ENCODE assay signal across 17 cellular contexts in the genomic region with DNA sequence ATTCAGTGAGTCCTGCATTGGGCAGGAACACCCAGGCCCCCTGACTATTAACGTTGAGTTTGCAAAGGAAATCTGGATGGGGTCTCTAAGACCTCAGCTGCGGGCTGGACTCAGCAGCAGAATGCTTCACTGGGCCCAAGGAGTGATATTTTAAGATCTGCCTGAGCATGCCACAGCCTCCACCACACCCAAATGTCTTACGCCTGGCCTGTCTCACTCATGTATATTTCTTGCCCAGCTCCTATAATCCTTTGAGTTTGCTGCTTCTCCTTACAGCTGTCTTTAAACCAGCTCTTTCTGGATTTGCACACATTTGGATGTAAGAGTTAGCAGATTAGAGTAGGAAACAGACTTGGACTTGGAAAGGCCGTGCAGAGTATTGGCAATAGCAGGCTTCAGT. TPM values are rescaled to one million over a fixed set of nuclear protein-coding genes. Genes with fewer than 3 reads are reported as not detected.
A peak's percentile ranks its signal among the peaks of the same experiment; 100 is the strongest.
DNase-seq lines count a peak whose midpoint lies in the region; ATAC-seq and TF ChIP-seq lines count a peak whose summit lies in the region.
"Had no signal": no experiment of that assay in that cellular context is flagged by ENCODE, and none has a peak within 500 bp of the region (broad histone marks: within the 10 kb centered on the region; RNA-seq: fewer than 3 reads in every experiment).

No MANE protein-coding gene starts in this region.

- no peaks in the 10 kb centered on the region for H3K9me3 ChIP-seq in AG04450 (ENCODE audit: control insufficient read depth, insufficient read depth, low read length)
- H3K9me3 ChIP-seq in CD8-positive, alpha-beta memory T cell (ENCODE audit: low read length): no peaks in the 10 kb centered on the region
- no peaks in the 10 kb centered on the region for H3K9me3 ChIP-seq in lower lobe of right lung
- no peaks in the 10 kb centered on the region for H3K9me3 ChIP-seq in right cardiac atrium (ENCODE audit: control insufficient read depth, low read length)
- H3K9me3 ChIP-seq: stomach had no signal

- H3K27ac ChIP-seq in AG04450 (ENCODE audit: low read depth, low read length) (peak overlapping the region; percentile 91), lower lobe of right lung (peak overlapping the region; percentile 7), right cardiac atrium (ENCODE audit: low read length) (no peak overlapping the region)
- no peak overlapping the region for H3K27ac ChIP-seq in CD8-positive, alpha-beta memory T cell (ENCODE audit: low read depth, low read length)
- H3K27ac ChIP-seq: KMS-11 had no signal

- H3K27me3 ChIP-seq in AG04450 (ENCODE audit: control insufficient read depth, insufficient read depth, low read length) (no peaks in the 10 kb centered on the region), lower lobe of right lung (ENCODE audit: low read depth) (no peaks in the 10 kb centered on the region), right cardiac atrium (ENCODE audit: control insufficient read depth, insufficient read depth) (no peaks in the 10 kb centered on the region)
- no peaks in the 10 kb centered on the region for H3K27me3 ChIP-seq in CD8-positive, alpha-beta memory T cell (ENCODE audit: insufficient read depth, low read length, poor library complexity, severe bottlenecking)
- H3K27me3 ChIP-seq: stomach had no signal

- peak overlapping the region in 7 of 8 donors; percentile 25 to 94 (median 41) for H3K27ac Mint-ChIP-seq in CD8-positive, alpha-beta memory T cell
- H3K27ac Mint-ChIP-seq in activated naive CD8-positive, alpha-beta T cell treated with anti-CD3 and anti-CD28 coated beads, Interleukin-2, amount 10 ng/mL, durations not matched to agents 7 days and 5 days: no peak overlapping the region
- H3K27ac Mint-ChIP-seq: memory B cell had no signal

- H3K9me3 Mint-ChIP-seq in CD8-positive, alpha-beta memory T cell: no peaks in the 10 kb centered on the region
- H3K9me3 Mint-ChIP-seq in activated naive CD8-positive, alpha-beta T cell treated with anti-CD3 and anti-CD28 coated beads, Interleukin-2, amount 10 ng/mL, durations not matched to agents 7 days and 5 days: no peaks in the 10 kb centered on the region

- peaks cover 40% of the 10 kb centered on the region for H3K4me1 ChIP-seq in CD8-positive, alpha-beta memory T cell (ENCODE audit: insufficient read depth, low read length)
- peaks cover 69% of the 10 kb centered on the region for H3K4me1 ChIP-seq in lower lobe of right lung
- H3K4me1 ChIP-seq in right cardiac atrium (ENCODE audit: control insufficient read depth, insufficient read depth, low read length): no peaks in the 10 kb centered on the region

- POLR2A ChIA-PET in AG04450 (lab: Yijun Ruan, JAX): interaction anchor here (1.0 to 4.6 kb wide), 5 partner anchors 9 to 16 kb away, joined by 3 to 52 read pairs (median 4); a partner anchor contains a TSS
- POLR2A ChIA-PET in CD8-positive, alpha-beta memory T cell (lab: Charles Lee): no interaction called here
- POLR2A ChIA-PET in activated naive CD8-positive, alpha-beta T cell treated with anti-CD3 and anti-CD28 coated beads, Interleukin-2, amount 10 ng/mL, durations not matched to agents 7 days and 5 days (lab: Charles Lee): interaction anchor here (0.7 to 2.5 kb wide), 3 partner anchors 12 to 16 kb away, joined by 3 to 6 read pairs (median 6); a partner anchor contains a TSS

- ATAC-seq in activated naive CD8-positive, alpha-beta T cell treated with anti-CD3 and anti-CD28 coated beads, Interleukin-2, amount 10 ng/mL, durations not matched to agents 7 days and 5 days (ENCODE audit: low read depth): no peak
- ATAC-seq in lower lobe of right lung: no peak
- no peak for ATAC-seq in right cardiac atrium
- no peak for ATAC-seq in HG03175 (IDR thresholded peaks at IDR 0.05; ENCODE audit: unreplicated experiment)

- no peak for DNase-seq in AG04450 (ENCODE audit: low read depth, low spot score)
- DNase-seq in CD8-positive, alpha-beta memory T cell: no peak
- no peak for DNase-seq in activated naive CD8-positive, alpha-beta T cell treated with anti-CD3 and anti-CD28 coated beads, Interleukin-2, amount 10 ng/mL, durations not matched to agents 7 days and 5 days
- no peak for DNase-seq in lower lobe of right lung
- no peak for DNase-seq in SIG-M5 (lab: John Stamatoyannopoulos, UW)
- DNase-seq in right cardiac atrium: no peak
- DNase-seq: GF-D8, NCI-H1092, NCI-H2081 treated with DMSO at 0.1 percent for 48 hours, NCI-H510A treated with DMSO at 0.1 percent for 48 hours, Right ventricle myocardium superior, stomach had no signal

- CTCF ChIA-PET in AG04450 (lab: Charles Lee): interaction anchor here (2.3 kb wide), 1 partner anchor 10 kb away, joined by 5 read pairs; no protein-coding TSS in a partner anchor
- CTCF ChIA-PET in CD8-positive, alpha-beta memory T cell (lab: Charles Lee): interaction anchor here (1.2 to 3.2 kb wide), 3 partner anchors 9 to 40 kb away, joined by 3 to 11 read pairs (median 5); a partner anchor contains a TSS

- peaks cover 0 to 1% of the 10 kb centered on the region in 2 donors for H3K27me3 Mint-ChIP-seq in CD8-positive, alpha-beta memory T cell
- no peaks in the 10 kb centered on the region for H3K27me3 Mint-ChIP-seq in activated naive CD8-positive, alpha-beta T cell treated with anti-CD3 and anti-CD28 coated beads, Interleukin-2, amount 10 ng/mL, durations not matched to agents 7 days and 5 days
- H3K27me3 Mint-ChIP-seq: memory B cell had no signal

- H3K36me3 ChIP-seq in CD8-positive, alpha-beta memory T cell (ENCODE audit: insufficient read depth, low read length): no peaks in the 10 kb centered on the region
- H3K36me3 ChIP-seq in lower lobe of right lung: peaks cover 4% of the 10 kb centered on the region
- H3K36me3 ChIP-seq: stomach had no signal

- WGBS in right cardiac atrium: 82% methylated on average over 4 of the region's 4 CpGs

- peaks cover 0 to 9% (median 2%) of the 10 kb centered on the region in 3 donors for H3K36me3 Mint-ChIP-seq in CD8-positive, alpha-beta memory T cell
- peaks cover 55% of the 10 kb centered on the region for H3K36me3 Mint-ChIP-seq in activated naive CD8-positive, alpha-beta T cell treated with anti-CD3 and anti-CD28 coated beads, Interleukin-2, amount 10 ng/mL, durations not matched to agents 7 days and 5 days

- TF ChIP-seq CTCF in AG04450 (IDR thresholded peaks at IDR 0.05; ENCODE audit: low read depth, low read length) (no peak), lower lobe of right lung (IDR thresholded peaks at IDR 0.05) (no peak)

- H3K4me3 Mint-ChIP-seq in CD8-positive, alpha-beta memory T cell: peak overlapping the region in 6 of 7 donors; percentile 30 to 91 (median 88)
- H3K4me3 Mint-ChIP-seq in activated naive CD8-positive, alpha-beta T cell treated with anti-CD3 and anti-CD28 coated beads, Interleukin-2, amount 10 ng/mL, durations not matched to agents 7 days and 5 days: peak overlapping the region; percentile 83

- intact Hi-C loops in lower lobe of right lung (cut with DNase I) (no loop called here), right cardiac atrium (cut with DNase I) (no loop called here)

- H3K4me3 ChIP-seq in AG04450 (ENCODE audit: low read depth, low read length) (no peak overlapping the region), lower lobe of right lung (no peak overlapping the region), right cardiac atrium (ENCODE audit: low read length) (no peak overlapping the region)
- no peak overlapping the region for H3K4me3 ChIP-seq in CD8-positive, alpha-beta memory T cell (ENCODE audit: low read length)
- H3K4me3 ChIP-seq: stomach had no signal

- H3K4me1 Mint-ChIP-seq in CD8-positive, alpha-beta memory T cell: peaks cover 44 to 59% (median 53%) of the 10 kb centered on the region in 3 donors
- peaks cover 38% of the 10 kb centered on the region for H3K4me1 Mint-ChIP-seq in activated naive CD8-positive, alpha-beta T cell treated with anti-CD3 and anti-CD28 coated beads, Interleukin-2, amount 10 ng/mL, durations not matched to agents 7 days and 5 days

RNA-seq across cellular contexts. Expression of a gene that starts 16.3 kb away (rescaled TPM):
- polyA plus RNA-seq in AG04450 (2011; rRNA removed) (36.8 and 41.0 TPM in 2 replicates), right cardiac atrium (0.34 TPM)
- polyA minus RNA-seq in AG04450 (2011; rRNA and poly(A)+ RNA removed): 56.9 and 69.4 TPM in 2 replicates
- 1 to 10 TPM; 3.7 TPM for total RNA-seq in CD8-positive, alpha-beta memory T cell
- 5.6 TPM for polyA plus RNA-seq in CD8-positive, alpha-beta memory T cell
- 10 to 100 TPM; 14.2 to 18.7 TPM for total RNA-seq in activated naive CD8-positive, alpha-beta T cell treated with anti-CD3 and anti-CD28 coated beads, Interleukin-2, amount 10 ng/mL, durations not matched to agents 7 days and 5 days
- total RNA-seq in lower lobe of right lung (23.9 TPM), right cardiac atrium (under 1 TPM; 0.51 to 0.79 (median 0.64) TPM)
- total RNA-seq: bronchial epithelial cell, pulmonary artery endothelial cell had no signal

RNA-seq across cellular contexts. Expression of a gene that starts 35.9 kb away (rescaled TPM):
- polyA plus RNA-seq in AG04450 (2011; rRNA removed) (70.9 and 74.4 TPM in 2 replicates), right cardiac atrium (8.8 TPM)
- polyA minus RNA-seq in AG04450 (2011; rRNA and poly(A)+ RNA removed): 104 and 106 TPM in 2 replicates
- total RNA-seq in CD8-positive, alpha-beta memory T cell: 10 to 100 TPM; 54.2 to 54.7 TPM
- polyA plus RNA-seq in CD8-positive, alpha-beta memory T cell: 37.0 TPM
- 10 to 100 TPM; 55.7 to 58.3 TPM for total RNA-seq in activated naive CD8-positive, alpha-beta T cell treated with anti-CD3 and anti-CD28 coated beads, Interleukin-2, amount 10 ng/mL, durations not matched to agents 7 days and 5 days
- total RNA-seq in lower lobe of right lung (24.4 TPM), right cardiac atrium (10 to 100 TPM; 19.1 to 23.2 (median 19.8) TPM)

RNA-seq across cellular contexts. Expression of a gene that starts 36.4 kb away (rescaled TPM):
- 28.5 and 31.0 TPM in 2 replicates for polyA plus RNA-seq in AG04450 (2011; rRNA removed)
- 23.4 and 24.1 TPM in 2 replicates for polyA minus RNA-seq in AG04450 (2011; rRNA and poly(A)+ RNA removed)
- total RNA-seq in CD8-positive, alpha-beta memory T cell: 10 to 100 TPM; 49.2 to 50.8 TPM
- polyA plus RNA-seq in CD8-positive, alpha-beta memory T cell: 1.7 TPM
- 10 to 100 TPM; 52.4 to 60.1 TPM for total RNA-seq in activated naive CD8-positive, alpha-beta T cell treated with anti-CD3 and anti-CD28 coated beads, Interleukin-2, amount 10 ng/mL, durations not matched to agents 7 days and 5 days
- total RNA-seq in lower lobe of right lung: 2.5 TPM
- 10 to 100 TPM in 1 of 4 donors, 1 to 10 TPM in 3; 4.8 to 10.8 (median 8.5) TPM for total RNA-seq in right cardiac atrium
- 5.9 TPM for polyA plus RNA-seq in right cardiac atrium

RNA-seq across cellular contexts. Expression of a gene that starts 40.0 kb away (rescaled TPM):
- 147 TPM in 2 replicates for polyA plus RNA-seq in AG04450 (2011; rRNA removed)
- 68.2 and 73.1 TPM in 2 replicates for polyA minus RNA-seq in AG04450 (2011; rRNA and poly(A)+ RNA removed)
- 10 to 100 TPM; 82.5 to 85.1 TPM for total RNA-seq in CD8-positive, alpha-beta memory T cell
- 121 TPM for polyA plus RNA-seq in CD8-positive, alpha-beta memory T cell
- 100 to 1,000 TPM in 1 of 2 experiments, 10 to 100 TPM in 1; 99.8 to 101 TPM for total RNA-seq in activated naive CD8-positive, alpha-beta T cell treated with anti-CD3 and anti-CD28 coated beads, Interleukin-2, amount 10 ng/mL, durations not matched to agents 7 days and 5 days
- 68.6 TPM for total RNA-seq in lower lobe of right lung
- total RNA-seq in right cardiac atrium: 10 to 100 TPM; 73.4 to 80.4 (median 79.5) TPM
- 74.3 TPM for polyA plus RNA-seq in right cardiac atrium

Comparison
In these comparisons a context has a peak if more than half of its experiments do, and no peak if none do; other contexts are left out.
1. H3K27ac ChIP-seq: peak in AG04450 (single experiment) and lower lobe of right lung (single experiment); none in CD8-positive, alpha-beta memory T cell (single experiment) and right cardiac atrium (single experiment).
2. RNA of a gene that starts 36.4 kb away (total RNA-seq): 52.4 to 60.1 TPM in activated naive CD8-positive, alpha-beta T cell treated with anti-CD3 and anti-CD28 coated beads, Interleukin-2, amount 10 ng/mL, durations not matched to agents 7 days and 5 days and 49.2 to 50.8 TPM in CD8-positive, alpha-beta memory T cell; 4.8 to 10.8 TPM in right cardiac atrium and 2.5 TPM in lower lobe of right lung (single experiment); every median in the first group is over 4 times any median in the second.